Comparison of ENCODE assay signal across 8 cellular contexts in the genomic region with DNA sequence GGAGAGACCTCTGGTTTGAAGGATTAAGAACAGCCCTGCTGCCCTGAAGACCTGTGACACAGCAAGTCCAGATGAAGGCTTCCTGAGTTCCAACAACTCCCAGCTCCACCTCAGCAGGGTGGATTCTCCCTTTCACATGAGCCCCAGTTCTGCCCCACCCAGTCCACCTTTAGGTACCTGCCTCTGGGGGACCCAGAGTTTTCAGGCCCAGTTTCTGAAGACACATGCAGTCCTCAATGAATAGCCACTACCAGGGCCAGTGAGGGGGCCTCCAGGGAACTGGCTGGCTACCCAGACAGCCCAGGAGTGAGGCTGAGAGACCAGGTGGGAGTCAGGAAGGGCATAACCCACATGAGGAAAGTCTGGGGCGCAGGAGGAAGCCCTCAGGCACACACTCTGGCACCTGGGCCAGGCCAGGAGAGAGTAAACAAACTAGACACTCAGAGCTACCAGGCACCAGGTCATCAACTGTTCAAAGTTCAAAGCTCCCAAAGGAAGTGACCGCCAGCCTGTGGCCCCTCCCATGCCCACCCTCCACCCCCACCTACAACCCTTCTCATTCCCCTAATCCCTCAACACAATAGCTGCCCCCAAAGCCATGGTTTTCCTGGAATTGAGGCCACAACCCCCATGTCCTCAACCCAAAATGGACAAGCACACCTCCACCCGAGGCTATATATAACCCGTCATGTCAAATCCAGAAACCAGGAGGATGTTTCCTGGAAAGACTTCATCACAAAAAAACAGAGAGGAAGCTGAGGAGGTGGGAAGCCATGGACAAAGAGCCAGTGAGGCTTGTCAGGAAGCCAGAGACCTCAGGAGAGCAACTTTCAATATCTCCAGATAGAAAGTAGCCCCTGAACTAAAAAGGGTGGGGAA. TPM values are rescaled to one million over a fixed set of nuclear protein-coding genes. Genes with fewer than 3 reads are reported as not detected.
DNase-seq lines count a peak whose midpoint lies in the region; ATAC-seq lines count a peak whose summit lies in the region.

No MANE protein-coding gene starts in this region.

- no peaks in the 10 kb centered on the region for H3K9me3 Mint-ChIP-seq in activated naive CD8-positive, alpha-beta T cell treated with anti-CD3 and anti-CD28 coated beads, Interleukin-2, amount 10 ng/mL, durations not matched to agents 7 days and 5 days

- H3K36me3 ChIP-seq in subcutaneous abdominal adipose tissue (ENCODE audit: control insufficient read depth in 5 of 5, insufficient read depth in 5 of 5, low read length in 5 of 5), result no peaks in the 10 kb centered on the region
- H3K36me3 ChIP-seq in effector memory CD4-positive, alpha-beta T cell (ENCODE audit: control insufficient read depth, insufficient read depth, low read length), result no peaks in the 10 kb centered on the region

- peaks cover 12% of the 10 kb centered on the region for H3K27me3 Mint-ChIP-seq in activated naive CD8-positive, alpha-beta T cell treated with anti-CD3 and anti-CD28 coated beads, Interleukin-2, amount 10 ng/mL, durations not matched to agents 7 days and 5 days

- H3K4me3 Mint-ChIP-seq in activated naive CD8-positive, alpha-beta T cell treated with anti-CD3 and anti-CD28 coated beads, Interleukin-2, amount 10 ng/mL, durations not matched to agents 7 days and 5 days, result peak overlapping the region; percentile 10

- no peaks in the 10 kb centered on the region for H3K9me3 ChIP-seq in subcutaneous abdominal adipose tissue (ENCODE audit: control insufficient read depth in 5 of 5, low read length in 5 of 5)
- H3K9me3 ChIP-seq in effector memory CD4-positive, alpha-beta T cell (ENCODE audit: control insufficient read depth, low read length), result no peaks in the 10 kb centered on the region

- POLR2A ChIA-PET in activated naive CD8-positive, alpha-beta T cell treated with anti-CD3 and anti-CD28 coated beads, Interleukin-2, amount 10 ng/mL, durations not matched to agents 7 days and 5 days (lab: Charles Lee), result interaction anchor here (0.9 to 6.6 kb wide), 7 partner anchors 14 to 842 kb away, joined by 3 to 41 read pairs (median 5); a partner anchor contains a TSS

- H3K4me3 ChIP-seq in subcutaneous abdominal adipose tissue (ENCODE audit: low read depth in 1 of 5, low read length in 5 of 5), result peak overlapping the region in 4 of 5 donors; percentile 49 to 70 (median 67)
- H3K4me3 ChIP-seq in effector memory CD4-positive, alpha-beta T cell (ENCODE audit: insufficient read depth, low read depth, low read length, poor library complexity, severe bottlenecking), result no peak overlapping the region

- peak overlapping the region; percentile 60 for H3K27ac Mint-ChIP-seq in activated naive CD8-positive, alpha-beta T cell treated with anti-CD3 and anti-CD28 coated beads, Interleukin-2, amount 10 ng/mL, durations not matched to agents 7 days and 5 days

- peak; percentile 33 for DNase-seq in NCI-H82 (lab: John Stamatoyannopoulos, UW)
- DNase-seq in NCI-H82 treated with DMSO at 0.1 percent for 48 hours (lab: John Stamatoyannopoulos, UW; ENCODE audit: unreplicated experiment), result no peak
- no peak for DNase-seq in activated naive CD8-positive, alpha-beta T cell treated with anti-CD3 and anti-CD28 coated beads, Interleukin-2, amount 10 ng/mL, durations not matched to agents 7 days and 5 days
- DNase-seq in effector memory CD4-positive, alpha-beta T cell, result no peak
- no peak for DNase-seq in C1 segment of cervical spinal cord (lab: John Stamatoyannopoulos, UW)

- no peak for ATAC-seq in activated naive CD8-positive, alpha-beta T cell treated with anti-CD3 and anti-CD28 coated beads, Interleukin-2, amount 10 ng/mL, durations not matched to agents 7 days and 5 days (ENCODE audit: low read depth)
- ATAC-seq in HG03045 (IDR thresholded peaks at IDR 0.05; ENCODE audit: unreplicated experiment), result no peak

- H3K27ac ChIP-seq in layer of hippocampus (ENCODE audit: low read depth, low read length) (peak overlapping the region; percentile 59), subcutaneous abdominal adipose tissue (ENCODE audit: low read depth, low read length) (peak overlapping the region; percentile 87)
- H3K27ac ChIP-seq in effector memory CD4-positive, alpha-beta T cell (ENCODE audit: insufficient read depth, low read length, poor library complexity, severe bottlenecking), result no peak overlapping the region

- peaks cover 29% of the 10 kb centered on the region for H3K4me1 Mint-ChIP-seq in activated naive CD8-positive, alpha-beta T cell treated with anti-CD3 and anti-CD28 coated beads, Interleukin-2, amount 10 ng/mL, durations not matched to agents 7 days and 5 days

- H3K27me3 ChIP-seq in layer of hippocampus (ENCODE audit: control insufficient read depth, insufficient read depth, low read length), result no peaks in the 10 kb centered on the region
- H3K27me3 ChIP-seq in subcutaneous abdominal adipose tissue (ENCODE audit: control insufficient read depth in 5 of 5, insufficient read depth in 4 of 5, low read length in 5 of 5), result no peaks in the 10 kb centered on the region
- no peaks in the 10 kb centered on the region for H3K27me3 ChIP-seq in effector memory CD4-positive, alpha-beta T cell (replicated peaks; ENCODE audit: control insufficient read depth, insufficient read depth, low read length, poor library complexity, severe bottlenecking)

- peaks cover 1 to 46% (median 34%) of the 10 kb centered on the region in 5 donors for H3K4me1 ChIP-seq in subcutaneous abdominal adipose tissue (ENCODE audit: control insufficient read depth in 5 of 5, insufficient read depth in 5 of 5, low read length in 5 of 5)
- peaks cover 7% of the 10 kb centered on the region for H3K4me1 ChIP-seq in effector memory CD4-positive, alpha-beta T cell (ENCODE audit: control insufficient read depth, insufficient read depth, low read length, poor library complexity, severe bottlenecking)

- no peaks in the 10 kb centered on the region for H3K36me3 Mint-ChIP-seq in activated naive CD8-positive, alpha-beta T cell treated with anti-CD3 and anti-CD28 coated beads, Interleukin-2, amount 10 ng/mL, durations not matched to agents 7 days and 5 days

- peak overlapping the region in 4 of 5 donors; percentile 28 to 86 (median 66) for H3K9ac ChIP-seq in subcutaneous abdominal adipose tissue (ENCODE audit: low read length in 5 of 5)

RNA-seq across cellular contexts. Expression of a gene that starts 2.1 kb away (rescaled TPM):
- total RNA-seq in activated naive CD8-positive, alpha-beta T cell treated with anti-CD3 and anti-CD28 coated beads, Interleukin-2, amount 10 ng/mL, durations not matched to agents 7 days and 5 days, result 10 to 100 TPM; 79.7 to 80.6 TPM
